In the genomic region with DNA sequence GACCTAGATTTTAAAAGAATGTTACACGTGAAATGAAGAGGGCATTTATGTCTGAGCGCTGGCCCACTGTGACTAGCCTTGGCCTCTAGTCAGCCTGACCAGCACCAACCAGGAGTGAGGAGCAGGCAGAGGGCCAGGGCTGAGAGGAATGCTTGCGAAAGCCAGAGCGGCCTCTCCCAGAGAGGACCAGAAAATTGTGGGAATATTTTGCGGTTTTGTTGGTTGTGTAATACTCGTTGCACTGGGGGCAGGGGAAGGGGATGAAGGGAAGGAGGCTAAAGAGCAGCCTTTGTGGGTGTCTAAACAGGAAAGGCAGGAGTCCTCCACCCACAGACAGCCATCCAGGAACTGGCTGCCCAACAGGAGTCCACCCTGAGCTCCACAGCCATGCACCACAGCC, we compare ENCODE assay signal across 11 cellular contexts. TPM values are rescaled to one million over a fixed set of nuclear protein-coding genes. Genes with fewer than 3 reads are reported as not detected.
DNase-seq lines count a peak whose midpoint lies in the region; ATAC-seq and TF ChIP-seq lines count a peak whose summit lies in the region.
"Had no signal": no experiment of that assay in that cellular context is flagged by ENCODE, and none has a peak within 500 bp of the region (broad histone marks: within the 10 kb centered on the region; RNA-seq: fewer than 3 reads in every experiment).

No MANE protein-coding gene starts in this region.

- H3K4me1 Mint-ChIP-seq in endothelial cell (ENCODE audit: unreplicated experiment): peaks cover 4% of the 10 kb centered on the region

- H3K4me1 ChIP-seq in foreskin keratinocyte: peaks cover 5% of the 10 kb centered on the region

- H3K27ac Mint-ChIP-seq in endothelial cell (ENCODE audit: unreplicated experiment): no peak overlapping the region
- H3K27ac Mint-ChIP-seq: T-helper 1 cell treated with Interleukin-12 subunit alpha and Interleukin-12 subunit beta and Interleukin-4 antibody, amounts not matched to agents 30 μg/mL and 1 μg/mL, for 36 hours had no signal

- DNase-seq in EL (peak; percentile 94), SW 1271 (lab: John Stamatoyannopoulos, UW) (peak; percentile 19 to 70), foreskin keratinocyte (no peak), sciatic nerve (ENCODE audit: low spot score) (peak; percentile 84), NCI-H774 (lab: John Stamatoyannopoulos, UW) (no peak), midbrain (lab: John Stamatoyannopoulos, UW) (no peak), endothelial cell (ENCODE audit: low spot score) (no peak)
- DNase-seq: activated gamma-delta T cell treated with Interleukin-2 at 50 U/mL for 16 hours, NCI-H1105 had no signal

- intact Hi-C loops in sciatic nerve (cut with DNase I): no loop called here

- no peak overlapping the region for H3K27ac ChIP-seq in foreskin keratinocyte

- H3K27me3 ChIP-seq in foreskin keratinocyte: no peaks in the 10 kb centered on the region

- H3K36me3 Mint-ChIP-seq in endothelial cell (ENCODE audit: low read depth, unreplicated experiment): no peaks in the 10 kb centered on the region

- H3K9me3 Mint-ChIP-seq in endothelial cell (ENCODE audit: unreplicated experiment): no peaks in the 10 kb centered on the region
- H3K9me3 Mint-ChIP-seq: T-helper 1 cell treated with Interleukin-12 subunit alpha and Interleukin-12 subunit beta and Interleukin-4 antibody, amounts not matched to agents 30 μg/mL and 1 μg/mL, for 36 hours had no signal

- H3K4me3 Mint-ChIP-seq in endothelial cell (ENCODE audit: unreplicated experiment): no peak overlapping the region
- H3K4me3 Mint-ChIP-seq: T-helper 1 cell treated with Interleukin-12 subunit alpha and Interleukin-12 subunit beta and Interleukin-4 antibody, amounts not matched to agents 30 μg/mL and 1 μg/mL, for 36 hours had no signal

- peaks cover 5% of the 10 kb centered on the region for H3K27me3 Mint-ChIP-seq in endothelial cell (ENCODE audit: unreplicated experiment)

- TF ChIP-seq CTCF in foreskin keratinocyte (conservative IDR thresholded peaks at IDR 0.05) (no peak), endothelial cell (IDR thresholded peaks at IDR 0.05; ENCODE audit: unreplicated experiment) (no peak)

- ATAC-seq in foreskin keratinocyte (peak; percentile 20), sciatic nerve (peak; percentile 91), HG03442 (IDR thresholded peaks at IDR 0.05; ENCODE audit: unreplicated experiment) (no peak)

RNA-seq across cellular contexts. Expression of a gene that starts 3.8 kb away (rescaled TPM):
- total RNA-seq in foreskin keratinocyte (8.3 and 9.8 TPM in 2 replicates), sciatic nerve (60.7 TPM), endothelial cell (ENCODE audit: unreplicated experiment) (2.0 TPM)
- 3.9 and 4.4 TPM in 2 replicates for polyA plus RNA-seq in foreskin keratinocyte

RNA-seq across cellular contexts. Expression of a gene that starts 58.0 kb away (rescaled TPM):
- total RNA-seq in foreskin keratinocyte: not detected in 2 replicates
- polyA plus RNA-seq in foreskin keratinocyte: not detected in 2 replicates
- not detected for total RNA-seq in sciatic nerve
- total RNA-seq in endothelial cell (ENCODE audit: unreplicated experiment): 0.23 TPM

Comparison
In these comparisons a context has a peak if more than half of its experiments do, and no peak if none do; other contexts are left out.
1. DNase-seq: peak in EL (single experiment), SW 1271 (2 of 2) and sciatic nerve (single experiment); none in foreskin keratinocyte (0 of 2), NCI-H774 (single experiment), midbrain (single experiment) and endothelial cell (single experiment).